8 cellular contexts compared by ENCODE assay signal in the genomic region with DNA sequence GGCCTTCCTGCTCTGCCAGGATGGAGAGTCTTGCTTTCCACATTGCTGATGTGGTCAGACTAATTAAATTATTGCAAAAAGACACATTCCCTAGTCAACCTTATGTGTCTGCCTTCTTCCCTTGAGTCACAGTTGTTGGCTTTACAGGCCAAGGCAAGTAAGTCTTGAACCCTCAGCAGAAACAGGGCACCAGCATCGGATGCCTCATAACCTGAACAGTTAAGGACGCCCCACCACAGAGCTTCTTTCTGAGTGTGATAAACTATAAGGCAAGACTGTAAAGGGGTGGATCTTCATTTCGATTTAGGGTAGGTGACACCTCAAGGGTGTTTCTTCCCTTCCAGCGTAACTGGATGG. TPM values are rescaled to one million over a fixed set of nuclear protein-coding genes. Genes with fewer than 3 reads are reported as not detected.
A peak's percentile ranks its signal among the peaks of the same experiment; 100 is the strongest.
DNase-seq lines count a peak whose midpoint lies in the region; ATAC-seq and TF ChIP-seq lines count a peak whose summit lies in the region.

No MANE protein-coding gene starts in this region.

- H3K4me1 Mint-ChIP-seq in endothelial cell (ENCODE audit: unreplicated experiment), result peaks cover 21% of the 10 kb centered on the region

- POLR2A ChIA-PET in PC-3 (lab: Charles Lee; ENCODE audit: unreplicated experiment), result no interaction called here

- H3K9me2 ChIP-seq in DOHH2 (replicated peaks; ENCODE audit: control insufficient read depth, low read length) (no peaks in the 10 kb centered on the region), PC-3 (replicated peaks; ENCODE audit: low read length) (no peaks in the 10 kb centered on the region)

- H2AFZ ChIP-seq in PC-3 (ENCODE audit: low read length), result peak overlapping the region; percentile 94
- H2AFZ ChIP-seq in trophoblast cell (ENCODE audit: insufficient read depth, low read length, poor library complexity), result peak overlapping the region; percentile 33

- no peak overlapping the region for H2BK120ac ChIP-seq in trophoblast cell (ENCODE audit: insufficient read depth, low read length, poor library complexity)

- ATAC-seq in PC-3, result no peak

- peaks cover 4% of the 10 kb centered on the region for H3K36me3 Mint-ChIP-seq in endothelial cell (ENCODE audit: low read depth, unreplicated experiment)

- H2BK12ac ChIP-seq in trophoblast cell (ENCODE audit: low read length), result no peak overlapping the region

- peak overlapping the region; percentile 39 for H4K12ac ChIP-seq in trophoblast cell (ENCODE audit: low read depth, low read length)

- H3K4ac ChIP-seq in trophoblast cell (ENCODE audit: low read depth, low read length), result peak overlapping the region; percentile 51

- no peak for DNase-seq in PC-3
- no peak for DNase-seq in endothelial cell (ENCODE audit: low spot score)
- DNase-seq in trophoblast cell, result peak in 1 of 2 donors; percentile 38
- DNase-seq in COLO829 (ENCODE audit: low spot score), result no peak
- no peak for DNase-seq in stimulated activated CD4-positive, alpha-beta T cell treated with anti-CD3 and anti-CD28 coated beads, Interleukin-15, amount 100 ng/mL, for 24 hours
- DNase-seq in NCI-H146 treated with DMSO at 0.1 percent for 48 hours (lab: John Stamatoyannopoulos, UW; ENCODE audit: unreplicated experiment), result no peak
- DNase-seq in AG20443 (ENCODE audit: low spot score), result no peak

- H3K9me3 Mint-ChIP-seq in endothelial cell (ENCODE audit: unreplicated experiment), result no peaks in the 10 kb centered on the region

- peak overlapping the region; percentile 4 for H4K91ac ChIP-seq in trophoblast cell (ENCODE audit: low read depth, low read length)

- BruUV-seq in PC-3 (replicated peaks; lab: Mats Ljungman, UMichigan), result TSS peak; percentile 88

- peaks cover 42% of the 10 kb centered on the region for H3K79me2 ChIP-seq in DOHH2 (ENCODE audit: control insufficient read depth, low read length)
- H3K79me2 ChIP-seq in PC-3 (ENCODE audit: low read length), result peaks cover 40% of the 10 kb centered on the region
- peaks cover 17% of the 10 kb centered on the region for H3K79me2 ChIP-seq in trophoblast cell (ENCODE audit: control insufficient read depth, insufficient read depth, low read length, poor library complexity)

- H3K9me3 ChIP-seq in DOHH2 (ENCODE audit: control insufficient read depth, insufficient read depth, low read length) (no peaks in the 10 kb centered on the region), PC-3 (ENCODE audit: low read length) (no peaks in the 10 kb centered on the region), trophoblast cell (ENCODE audit: insufficient read depth, low read depth, low read length) (no peaks in the 10 kb centered on the region)

- peak overlapping the region; percentile 85 for H3K4me3 Mint-ChIP-seq in endothelial cell (ENCODE audit: unreplicated experiment)

- peak overlapping the region; percentile 2 for H2BK5ac ChIP-seq in trophoblast cell (ENCODE audit: low read depth, low read length, poor library complexity)

- H3K79me1 ChIP-seq in trophoblast cell (ENCODE audit: low read length), result peaks cover 11% of the 10 kb centered on the region

- no CpG with 5 or more reads among the region's 4 CpGs for WGBS in trophoblast cell (ENCODE audit: extremely low coverage, insufficient coverage, insufficient read length)

- H3K9ac ChIP-seq in PC-3 (ENCODE audit: low read length) (peak overlapping the region; percentile 92), trophoblast cell (ENCODE audit: low read length) (no peak overlapping the region)

- H3K27ac ChIP-seq in DOHH2 (ENCODE audit: low read depth, low read length) (peak overlapping the region; percentile 68), PC-3 (ENCODE audit: low read length) (peak overlapping the region; percentile 56), trophoblast cell (ENCODE audit: low read depth, low read length) (no peak overlapping the region)

- no peak overlapping the region for H3K23ac ChIP-seq in trophoblast cell (ENCODE audit: low read length)

- no peak overlapping the region for H3K18ac ChIP-seq in trophoblast cell (ENCODE audit: low read length)

- CTCF ChIA-PET in PC-3 (lab: Charles Lee), result interaction anchor here (0.7 kb wide), 1 partner anchor 64 kb away, joined by 3 read pairs; no protein-coding TSS in a partner anchor

- no peaks in the 10 kb centered on the region for H3K27me3 ChIP-seq in DOHH2 (ENCODE audit: control insufficient read depth, low read length)
- no peaks in the 10 kb centered on the region for H3K27me3 ChIP-seq in PC-3 (ENCODE audit: low read length)
- H3K27me3 ChIP-seq in trophoblast cell (ENCODE audit: insufficient read depth, low read length), result no peaks in the 10 kb centered on the region

- H3K4me1 ChIP-seq in DOHH2 (ENCODE audit: control insufficient read depth, low read length), result peaks cover 37% of the 10 kb centered on the region
- peaks cover 21% of the 10 kb centered on the region for H3K4me1 ChIP-seq in PC-3 (ENCODE audit: insufficient read depth, low read length)
- peaks cover 5% of the 10 kb centered on the region in 2 experiments for H3K4me1 ChIP-seq in trophoblast cell (ENCODE audit: control insufficient read depth in 1 of 2, insufficient read depth in 2 of 2, low read length in 2 of 2)

- no peaks in the 10 kb centered on the region for H3F3A ChIP-seq in DOHH2 (ENCODE audit: control insufficient read depth, insufficient read depth)
- H3F3A ChIP-seq in PC-3 (ENCODE audit: low read length, unreplicated experiment), result no peaks in the 10 kb centered on the region

- H3K36me3 ChIP-seq in DOHH2 (ENCODE audit: control insufficient read depth, low read length), result peaks cover 27% of the 10 kb centered on the region
- H3K36me3 ChIP-seq in PC-3 (ENCODE audit: low read depth, low read length), result no peaks in the 10 kb centered on the region
- H3K36me3 ChIP-seq in trophoblast cell (ENCODE audit: control insufficient read depth in 1 of 2, insufficient read depth in 2 of 2, low read length in 2 of 2), result no peaks in the 10 kb centered on the region

- H4K8ac ChIP-seq in trophoblast cell (ENCODE audit: low read depth, low read length), result peak overlapping the region; percentile 43

- no peak overlapping the region for H3K14ac ChIP-seq in trophoblast cell (ENCODE audit: low read length)

- H4K20me1 ChIP-seq in DOHH2 (ENCODE audit: control insufficient read depth, insufficient read depth, low read depth, low read length) (peaks cover 17% of the 10 kb centered on the region), PC-3 (ENCODE audit: low read length) (peaks cover 11% of the 10 kb centered on the region; the same call in 1 of the 2 replicates)

- H3K27me3 Mint-ChIP-seq in endothelial cell (ENCODE audit: unreplicated experiment), result peaks cover 9% of the 10 kb centered on the region

- H3K4me2 ChIP-seq in DOHH2 (ENCODE audit: low read length) (peak overlapping the region; percentile 53), PC-3 (ENCODE audit: low read length) (peak overlapping the region; percentile 97), trophoblast cell (ENCODE audit: low read length) (peak overlapping the region; percentile 55)

- peak overlapping the region; percentile 84 for H3K4me3 ChIP-seq in DOHH2 (ENCODE audit: low read length)
- peak overlapping the region; percentile 96; the same call in 1 of the 2 replicates for H3K4me3 ChIP-seq in PC-3 (ENCODE audit: low read length)
- peak overlapping the region; percentile 31 for H3K4me3 ChIP-seq in trophoblast cell (ENCODE audit: low read depth, low read length)

- TF ChIP-seq CTCF in DOHH2 (IDR thresholded peaks at IDR 0.05; ENCODE audit: low read depth, low read length, poor library complexity, severe bottlenecking), result no peak
- TF ChIP-seq CTCF in PC-3 (conservative IDR thresholded peaks at IDR 0.05; ENCODE audit: low read depth, low read length), result no peak
- no peak for TF ChIP-seq CTCF in endothelial cell (IDR thresholded peaks at IDR 0.05; ENCODE audit: unreplicated experiment)

- intact Hi-C loops in PC-3 (cut with micrococcal nuclease), result loop anchor here (5.0 kb wide), 1 partner anchor 47 kb away; no protein-coding TSS in a partner anchor

- no peak overlapping the region for H2AK5ac ChIP-seq in trophoblast cell (ENCODE audit: low read length)

- H3K27ac Mint-ChIP-seq in endothelial cell (ENCODE audit: unreplicated experiment), result peak overlapping the region; percentile 48

RNA-seq across cellular contexts. Expression of a gene that starts 0.7 kb away (rescaled TPM):
- total RNA-seq in PC-3 (2014; rRNA removed) (19.0 and 26.4 TPM in 2 replicates), endothelial cell (ENCODE audit: unreplicated experiment) (56.8 TPM)
- polyA plus RNA-seq in trophoblast cell (2013), result 111 and 119 TPM in 2 replicates

Comparison
In these comparisons a context has a peak if more than half of its experiments do, and no peak if none do; other contexts are left out.
1. H3K4me3 ChIP-seq: peak in every context shown above with its lines; median percentile 96 in PC-3; 84 in DOHH2; 31 in trophoblast cell.